In genomic region chr11:86202013-86202336, GRCh38 we compare ENCODE assay signal across 8 cellular contexts. TPM values are rescaled to one million over a fixed set of nuclear protein-coding genes. Genes with fewer than 3 reads are reported as not detected.
DNase-seq lines count a peak whose midpoint lies in the region; ATAC-seq and TF ChIP-seq lines count a peak whose summit lies in the region.

No MANE protein-coding gene starts in this region.

- H4K20me1 ChIP-seq in GM23338 (replicated peaks; ENCODE audit: insufficient read depth): no peaks in the 10 kb centered on the region

- intact Hi-C loops in CD8-positive, alpha-beta T cell (cut with DNase I, micrococcal nuclease): loop anchor here in 1 of 2 experiments (2.0 kb wide), 1 partner anchor 43 kb away; the partner anchor contains the start of gene EED
- intact Hi-C loops in Right ventricle myocardium superior (cut with DNase I) (loop anchor here (10.0 kb wide), 1 partner anchor 337 kb away; no protein-coding TSS in a partner anchor), thyroid gland (cut with DNase I) (no loop called here)

- no peaks in the 10 kb centered on the region for H3K9me3 Mint-ChIP-seq in CD8-positive, alpha-beta T cell
- no peaks in the 10 kb centered on the region for H3K9me3 Mint-ChIP-seq in GM23338

- ATAC-seq in CD8-positive, alpha-beta T cell: peak; percentile 64
- ATAC-seq in GM23338 (no peak), Right ventricle myocardium superior (ENCODE audit: poor library complexity) (peak; percentile 49), HG02571 (IDR thresholded peaks at IDR 0.05; ENCODE audit: unreplicated experiment) (no peak)

- no peak for TF ChIP-seq CTCF in CD8-positive, alpha-beta T cell (IDR thresholded peaks at IDR 0.05)
- TF ChIP-seq CTCF in GM23338 (conservative IDR thresholded peaks at IDR 0.05; ENCODE audit: low read depth in 2 of 2) (no peak), tibial nerve (IDR thresholded peaks at IDR 0.05) (no peak), thyroid gland (IDR thresholded peaks at IDR 0.05) (no peak)

- H3K4me1 ChIP-seq in CD8-positive, alpha-beta T cell (ENCODE audit: insufficient read depth, low read length): peaks cover 5% of the 10 kb centered on the region
- H3K4me1 ChIP-seq in GM23338 (ENCODE audit: insufficient read depth) (no peaks in the 10 kb centered on the region), tibial nerve (peaks cover 0 to 14% (median 5%) of the 10 kb centered on the region in 4 donors), thyroid gland (peaks cover 0 to 7% of the 10 kb centered on the region in 2 donors)

- H3K36me3 Mint-ChIP-seq in CD8-positive, alpha-beta T cell: no peaks in the 10 kb centered on the region
- H3K36me3 Mint-ChIP-seq in GM23338 (ENCODE audit: low read depth): no peaks in the 10 kb centered on the region

- no peaks in the 10 kb centered on the region for H3K4me1 Mint-ChIP-seq in CD8-positive, alpha-beta T cell (ENCODE audit: low read depth)
- no peaks in the 10 kb centered on the region for H3K4me1 Mint-ChIP-seq in GM23338

- peak overlapping the region; percentile 26 for H3K4me3 ChIP-seq in CD8-positive, alpha-beta T cell (ENCODE audit: low read depth, low read length)
- H3K4me3 ChIP-seq in GM23338: peak overlapping the region; percentile 48
- H3K4me3 ChIP-seq in tibial nerve: peak overlapping the region in 2 of 4 donors; percentile 28 to 47
- H3K4me3 ChIP-seq in thyroid gland (replicated peaks in 1 of 3): no peak overlapping the region

- no peaks in the 10 kb centered on the region for H3K27me3 Mint-ChIP-seq in CD8-positive, alpha-beta T cell (ENCODE audit: low read depth)
- peaks cover 2% of the 10 kb centered on the region for H3K27me3 Mint-ChIP-seq in GM23338 (ENCODE audit: insufficient read depth, low read depth, poor library complexity)

- H3K4me2 ChIP-seq in GM23338: peak overlapping the region; percentile 79

- TF ChIP-seq POLR2A in tibial nerve (IDR thresholded peaks at IDR 0.05): no peak
- TF ChIP-seq POLR2A in thyroid gland (IDR thresholded peaks at IDR 0.05): no peak

- no peak overlapping the region for H3K27ac ChIP-seq in CD8-positive, alpha-beta T cell (ENCODE audit: low read depth, low read length)
- H3K27ac ChIP-seq in GM23338 (ENCODE audit: low read depth) (no peak overlapping the region), tibial nerve (peak overlapping the region in 3 of 4 donors; percentile 17 to 72 (median 68)), thyroid gland (no peak overlapping the region)

- no peak for DNase-seq in CD8-positive, alpha-beta T cell
- DNase-seq in GM23338 (ENCODE audit: low spot score) (no peak), NOMO-1 (lab: John Stamatoyannopoulos, UW; ENCODE audit: unreplicated experiment in 2 of 2) (peak; percentile 64 to 79), Right ventricle myocardium superior (no peak), tibial nerve (ENCODE audit: low spot score in 2 of 2) (no peak), medulla oblongata (ENCODE audit: extremely low spot score) (no peak), thyroid gland (no peak)

- no peaks in the 10 kb centered on the region for H3K9me3 ChIP-seq in CD8-positive, alpha-beta T cell (ENCODE audit: low read length)
- H3K9me3 ChIP-seq in tibial nerve (no peaks in the 10 kb centered on the region), thyroid gland (no peaks in the 10 kb centered on the region)

- H3K27ac Mint-ChIP-seq in CD8-positive, alpha-beta T cell: no peak overlapping the region
- no peak overlapping the region for H3K27ac Mint-ChIP-seq in GM23338

- no peaks in the 10 kb centered on the region for H3K27me3 ChIP-seq in CD8-positive, alpha-beta T cell (ENCODE audit: insufficient read depth, low read length)
- H3K27me3 ChIP-seq in GM23338 (ENCODE audit: insufficient read depth) (peaks cover 24% of the 10 kb centered on the region), tibial nerve (no peaks in the 10 kb centered on the region), thyroid gland (no peaks in the 10 kb centered on the region)

- no peaks in the 10 kb centered on the region for H3K79me2 ChIP-seq in GM23338 (replicated peaks; ENCODE audit: insufficient read depth)

- H3K9me2 ChIP-seq in GM23338 (ENCODE audit: insufficient read depth): no peaks in the 10 kb centered on the region

- no peak for TF ChIP-seq EP300 in tibial nerve (IDR thresholded peaks at IDR 0.05)

- POLR2A ChIA-PET in CD8-positive, alpha-beta T cell (lab: Charles Lee): no interaction called here

- peak overlapping the region; percentile 97 for H2AFZ ChIP-seq in GM23338

- no peaks in the 10 kb centered on the region for H3K36me3 ChIP-seq in CD8-positive, alpha-beta T cell (ENCODE audit: insufficient read depth, low read length)
- no peaks in the 10 kb centered on the region for H3K36me3 ChIP-seq in GM23338 (ENCODE audit: insufficient read depth)
- H3K36me3 ChIP-seq in tibial nerve: no peaks in the 10 kb centered on the region
- H3K36me3 ChIP-seq in thyroid gland: no peaks in the 10 kb centered on the region

- H3K4me3 Mint-ChIP-seq in CD8-positive, alpha-beta T cell: no peak overlapping the region
- H3K4me3 Mint-ChIP-seq in GM23338: no peak overlapping the region

- no peaks in the 10 kb centered on the region for H3F3A ChIP-seq in GM23338 (replicated peaks; ENCODE audit: low read depth)

- CTCF ChIA-PET in CD8-positive, alpha-beta T cell (lab: Charles Lee): interaction anchor here (0.9 to 15.1 kb wide), 4 partner anchors 9 to 161 kb away, joined by 3 to 211 read pairs (median 7); no protein-coding TSS in a partner anchor

TF ChIP-seq in GM23338, 12 proteins besides CTCF, POLR2A, EP300 and RAD21 (continues in another document):
- TF ChIP-seq ZNF114 (CRISPR knock-in tag; IDR thresholded peaks at IDR 0.05) (no peak), ZNF462 (CRISPR knock-in tag; IDR thresholded peaks at IDR 0.05) (no peak), ZNF331 (CRISPR knock-in tag; IDR thresholded peaks at IDR 0.05; ENCODE audit: low read depth) (no peak), STAT1 (IDR thresholded peaks at IDR 0.05; ENCODE audit: unreplicated experiment) (no peak), NANOG (IDR thresholded peaks at IDR 0.05; ENCODE audit: borderline replicate concordance) (no peak), JUNB (IDR thresholded peaks at IDR 0.05; ENCODE audit: unreplicated experiment) (no peak)

RNA-seq across cellular contexts. Expression of gene EED, which starts 42.6 kb away (rescaled TPM):
- total RNA-seq in CD8-positive, alpha-beta T cell: 10 to 100 TPM; 23.5 to 24.7 TPM
- 26.7 and 30.7 TPM in 2 replicates for total RNA-seq in GM23338 (2014; rRNA removed; shearing (Covaris generic))
- 23.9 and 29.7 TPM in 2 replicates for polyA plus RNA-seq in GM23338 (2016; fragmentation: Nextera tagmentation; extraction: Ambion mirVana)
- total RNA-seq in Right ventricle myocardium superior (13.2 TPM), tibial nerve (10 to 100 TPM; 13.3 to 18.4 (median 16.7) TPM), thyroid gland (10 to 100 TPM; 25.5 to 46.0 (median 33.0) TPM)

Comparison
In these comparisons a context has a peak if more than half of its experiments do, and no peak if none do; other contexts are left out.
1. ATAC-seq: peak in CD8-positive, alpha-beta T cell (single experiment) and Right ventricle myocardium superior (single experiment); none in GM23338 (single experiment) and HG02571 (single experiment).
2. DNase-seq: peak in NOMO-1 (2 of 2); none in CD8-positive, alpha-beta T cell (0 of 7), GM23338 (single experiment), Right ventricle myocardium superior (single experiment), tibial nerve (0 of 2), medulla oblongata (single experiment) and thyroid gland (0 of 2).
3. H3K27ac ChIP-seq: peak in tibial nerve (3 of 4); none in CD8-positive, alpha-beta T cell (single experiment), GM23338 (single experiment) and thyroid gland (0 of 3).
4. H3K4me3 ChIP-seq: peak in CD8-positive, alpha-beta T cell (single experiment) and GM23338 (single experiment); none in thyroid gland (0 of 3).